ENCODE assay signal across 5 cellular contexts in genomic region chr12:3353621-3354020, GRCh38.
"Had no signal": no experiment of that assay in that cellular context is flagged by ENCODE, and none has a peak within 500 bp of the region (broad histone marks: within the 10 kb centered on the region; RNA-seq: fewer than 3 reads in every experiment).

No MANE protein-coding gene starts in this region.

- H3K9me3 ChIP-seq: HAP-1 had no signal

- DNase-seq: HFFc6 had no signal

- H2AFZ ChIP-seq: GM23338 had no signal

- H3K27ac Mint-ChIP-seq: GM23338, HFFc6, IgD-negative memory B cell had no signal

- H3K4me1 ChIP-seq: HAP-1 had no signal

- H3K36me3 ChIP-seq: HAP-1 had no signal

- H3K36me3 Mint-ChIP-seq: IgD-negative memory B cell had no signal

- H3K4me3 Mint-ChIP-seq: GM23338, HFFc6, IgD-negative memory B cell had no signal

- H3K27ac ChIP-seq: HL-60 had no signal

- H3K4me2 ChIP-seq: GM23338 had no signal

- H3K4me1 Mint-ChIP-seq: IgD-negative memory B cell had no signal

- H3K4me3 ChIP-seq: GM23338, HAP-1 had no signal

- H3K9me3 Mint-ChIP-seq: GM23338, HFFc6 had no signal
